ENCODE assay signal across 1 cellular context in the genomic region with DNA sequence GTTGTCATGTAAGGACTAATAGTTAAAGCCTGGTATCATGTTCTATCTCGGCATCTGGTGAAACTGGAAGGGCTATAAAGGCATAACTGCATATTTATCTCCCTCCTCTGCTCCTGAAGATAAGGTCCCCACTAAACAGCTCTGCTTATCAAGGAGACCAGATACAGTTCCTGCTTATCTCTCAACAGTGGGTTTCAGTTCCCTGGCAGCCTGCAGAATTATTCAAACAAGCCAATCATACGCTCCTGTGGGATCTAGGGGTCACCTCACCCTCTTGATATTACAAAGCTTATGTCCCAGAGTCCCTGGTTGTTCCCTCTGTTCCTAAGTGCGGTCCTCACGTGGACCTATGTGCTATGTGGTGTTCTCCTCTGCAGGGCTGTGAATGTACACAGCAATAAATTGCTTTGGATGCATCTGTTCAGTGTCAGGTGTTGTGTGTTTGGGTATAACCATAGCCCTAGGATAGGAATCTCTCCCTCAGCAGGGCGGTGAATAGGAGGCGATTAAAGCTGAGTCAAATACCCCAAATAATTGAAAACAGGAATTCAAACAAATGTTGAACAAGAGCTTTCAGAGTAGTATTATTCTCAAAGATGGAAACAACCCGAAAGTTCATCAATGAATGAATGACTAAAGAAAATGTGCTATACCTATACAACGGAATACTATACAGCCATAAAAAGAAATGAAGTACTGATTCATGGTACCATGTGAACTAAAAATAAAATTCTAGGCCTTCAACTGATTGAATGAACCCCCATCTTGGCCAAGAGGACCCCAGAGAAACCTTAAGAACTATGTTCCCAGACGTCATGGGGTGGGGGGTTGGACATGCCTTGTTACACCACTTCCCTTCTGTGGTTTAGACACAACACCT.
TF ChIP-seq lines count a peak whose summit lies in the region.

No MANE protein-coding gene starts in this region.

TF ChIP-seq in K562, 482 proteins besides CTCF, POLR2A, EP300 and RAD21 (continued from another document and continues in another):
- TF ChIP-seq, protein P1, sequence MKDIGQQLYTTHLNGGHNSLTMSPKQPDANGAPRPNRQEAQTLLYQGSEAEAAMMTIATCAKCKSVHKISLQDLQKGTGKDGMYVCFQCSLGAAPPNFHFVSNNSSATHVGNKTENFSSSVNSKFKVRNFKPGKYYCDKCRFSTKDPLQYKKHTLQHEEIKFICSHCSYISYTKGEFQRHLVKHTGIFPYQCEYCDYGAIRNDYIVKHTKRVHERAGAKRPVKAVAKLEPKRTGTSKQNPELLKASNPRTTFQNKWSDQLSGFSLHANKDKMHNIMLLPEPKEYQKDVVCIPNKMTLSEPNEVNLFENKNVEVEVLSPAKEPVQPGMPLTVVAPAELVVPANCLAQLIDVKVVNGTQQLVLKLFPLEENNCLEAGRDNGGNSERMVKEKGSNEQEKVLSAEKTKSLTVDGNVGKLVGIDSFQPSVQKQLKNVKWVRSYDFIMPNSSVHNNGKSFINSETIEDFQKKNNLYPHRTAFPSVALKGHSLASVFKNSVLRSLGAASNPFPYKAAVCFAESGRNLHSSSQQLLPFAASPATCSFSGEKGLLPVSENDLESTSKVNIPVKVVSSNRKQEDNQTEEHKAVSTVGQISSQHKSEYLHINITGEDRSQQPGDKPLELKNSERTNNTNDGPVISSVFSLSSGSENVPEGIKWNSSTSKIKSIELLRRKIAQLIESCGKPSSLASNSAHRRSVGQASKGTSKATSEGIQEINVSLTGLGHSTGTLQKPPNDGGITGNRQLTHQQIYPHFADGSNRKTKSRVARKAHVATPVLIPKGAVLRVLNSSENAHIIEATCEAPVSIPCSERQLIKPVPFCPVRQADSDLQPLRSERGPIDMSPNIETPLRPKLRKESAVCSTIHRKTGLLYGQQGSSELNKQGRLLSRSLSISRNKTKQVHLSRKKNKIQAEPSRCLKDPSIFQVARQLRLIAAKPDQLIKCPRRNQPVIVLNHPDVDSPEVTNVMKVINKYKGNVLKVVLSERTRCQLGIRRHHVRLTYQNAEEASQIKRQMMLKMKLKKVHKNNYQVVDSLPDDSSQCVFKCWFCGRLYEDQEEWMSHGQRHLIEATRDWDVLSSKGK (CRISPR knock-in tag; IDR thresholded peaks at IDR 0.05): no peak
- TF ChIP-seq, protein P2, sequence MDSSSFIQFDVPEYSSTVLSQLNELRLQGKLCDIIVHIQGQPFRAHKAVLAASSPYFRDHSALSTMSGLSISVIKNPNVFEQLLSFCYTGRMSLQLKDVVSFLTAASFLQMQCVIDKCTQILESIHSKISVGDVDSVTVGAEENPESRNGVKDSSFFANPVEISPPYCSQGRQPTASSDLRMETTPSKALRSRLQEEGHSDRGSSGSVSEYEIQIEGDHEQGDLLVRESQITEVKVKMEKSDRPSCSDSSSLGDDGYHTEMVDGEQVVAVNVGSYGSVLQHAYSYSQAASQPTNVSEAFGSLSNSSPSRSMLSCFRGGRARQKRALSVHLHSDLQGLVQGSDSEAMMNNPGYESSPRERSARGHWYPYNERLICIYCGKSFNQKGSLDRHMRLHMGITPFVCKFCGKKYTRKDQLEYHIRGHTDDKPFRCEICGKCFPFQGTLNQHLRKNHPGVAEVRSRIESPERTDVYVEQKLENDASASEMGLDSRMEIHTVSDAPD (CRISPR knock-in tag; IDR thresholded peaks at IDR 0.05): peak; percentile 79
- TF ChIP-seq HMGN3 (IDR thresholded peaks at IDR 0.05; ENCODE audit: borderline replicate concordance, extremely low read depth, insufficient read length, low read depth, low read length): peak; percentile 99
- TF ChIP-seq, protein P3, sequence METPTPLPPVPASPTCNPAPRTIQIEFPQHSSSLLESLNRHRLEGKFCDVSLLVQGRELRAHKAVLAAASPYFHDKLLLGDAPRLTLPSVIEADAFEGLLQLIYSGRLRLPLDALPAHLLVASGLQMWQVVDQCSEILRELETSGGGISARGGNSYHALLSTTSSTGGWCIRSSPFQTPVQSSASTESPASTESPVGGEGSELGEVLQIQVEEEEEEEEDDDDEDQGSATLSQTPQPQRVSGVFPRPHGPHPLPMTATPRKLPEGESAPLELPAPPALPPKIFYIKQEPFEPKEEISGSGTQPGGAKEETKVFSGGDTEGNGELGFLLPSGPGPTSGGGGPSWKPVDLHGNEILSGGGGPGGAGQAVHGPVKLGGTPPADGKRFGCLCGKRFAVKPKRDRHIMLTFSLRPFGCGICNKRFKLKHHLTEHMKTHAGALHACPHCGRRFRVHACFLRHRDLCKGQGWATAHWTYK (CRISPR knock-in tag; IDR thresholded peaks at IDR 0.05): peak; percentile 91
- TF ChIP-seq ZBTB7A (IDR thresholded peaks at IDR 0.05; ENCODE audit: borderline replicate concordance, control insufficient read depth, low read depth, low read length): no peak
- TF ChIP-seq, protein P4, sequence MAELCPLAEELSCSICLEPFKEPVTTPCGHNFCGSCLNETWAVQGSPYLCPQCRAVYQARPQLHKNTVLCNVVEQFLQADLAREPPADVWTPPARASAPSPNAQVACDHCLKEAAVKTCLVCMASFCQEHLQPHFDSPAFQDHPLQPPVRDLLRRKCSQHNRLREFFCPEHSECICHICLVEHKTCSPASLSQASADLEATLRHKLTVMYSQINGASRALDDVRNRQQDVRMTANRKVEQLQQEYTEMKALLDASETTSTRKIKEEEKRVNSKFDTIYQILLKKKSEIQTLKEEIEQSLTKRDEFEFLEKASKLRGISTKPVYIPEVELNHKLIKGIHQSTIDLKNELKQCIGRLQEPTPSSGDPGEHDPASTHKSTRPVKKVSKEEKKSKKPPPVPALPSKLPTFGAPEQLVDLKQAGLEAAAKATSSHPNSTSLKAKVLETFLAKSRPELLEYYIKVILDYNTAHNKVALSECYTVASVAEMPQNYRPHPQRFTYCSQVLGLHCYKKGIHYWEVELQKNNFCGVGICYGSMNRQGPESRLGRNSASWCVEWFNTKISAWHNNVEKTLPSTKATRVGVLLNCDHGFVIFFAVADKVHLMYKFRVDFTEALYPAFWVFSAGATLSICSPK (IDR thresholded peaks at IDR 0.05; ENCODE audit: borderline replicate concordance): no peak
- no peak for TF ChIP-seq SMARCA5 (IDR thresholded peaks at IDR 0.05)
- TF ChIP-seq COPS2 (conservative IDR thresholded peaks at IDR 0.05): no peak
- TF ChIP-seq ADNP (tag; IDR thresholded peaks at IDR 0.05): peak; percentile 79
- TF ChIP-seq, protein P5, sequence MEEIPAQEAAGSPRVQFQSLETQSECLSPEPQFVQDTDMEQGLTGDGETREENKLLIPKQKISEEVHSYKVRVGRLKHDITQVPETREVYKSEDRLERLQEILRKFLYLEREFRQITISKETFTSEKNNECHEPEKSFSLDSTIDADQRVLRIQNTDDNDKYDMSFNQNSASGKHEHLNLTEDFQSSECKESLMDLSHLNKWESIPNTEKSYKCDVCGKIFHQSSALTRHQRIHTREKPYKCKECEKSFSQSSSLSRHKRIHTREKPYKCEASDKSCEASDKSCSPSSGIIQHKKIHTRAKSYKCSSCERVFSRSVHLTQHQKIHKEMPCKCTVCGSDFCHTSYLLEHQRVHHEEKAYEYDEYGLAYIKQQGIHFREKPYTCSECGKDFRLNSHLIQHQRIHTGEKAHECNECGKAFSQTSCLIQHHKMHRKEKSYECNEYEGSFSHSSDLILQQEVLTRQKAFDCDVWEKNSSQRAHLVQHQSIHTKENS (CRISPR knock-in tag; IDR thresholded peaks at IDR 0.05): no peak
- TF ChIP-seq SLC30A9 (CRISPR knock-in tag; IDR thresholded peaks at IDR 0.05): no peak
- TF ChIP-seq ZNF76 (CRISPR knock-in tag; IDR thresholded peaks at IDR 0.05; ENCODE audit: borderline replicate concordance): peak; percentile 76; the same call in 1 of the 2 replicates
- no peak; the same call in 1 of the 2 replicates for TF ChIP-seq E2F3 (CRISPR knock-in tag; IDR thresholded peaks at IDR 0.05)
- TF ChIP-seq KLF16 (IDR thresholded peaks at IDR 0.05): peak; percentile 99
- TF ChIP-seq ZSCAN29 (IDR thresholded peaks at IDR 0.05): no peak
- 0 out of 2 replicates have a peak, but pooled peaks have one; percentile 49 for TF ChIP-seq ZNF444 (CRISPR knock-in tag; IDR thresholded peaks at IDR 0.05)
- no peak for TF ChIP-seq GTF2F1 (IDR thresholded peaks at IDR 0.05; ENCODE audit: low read depth, low read length)
- TF ChIP-seq RHOXF2B (CRISPR knock-in tag; conservative IDR thresholded peaks at IDR 0.05): peak; percentile 78; the same call in 1 of the 2 replicates
- TF ChIP-seq, protein P6, sequence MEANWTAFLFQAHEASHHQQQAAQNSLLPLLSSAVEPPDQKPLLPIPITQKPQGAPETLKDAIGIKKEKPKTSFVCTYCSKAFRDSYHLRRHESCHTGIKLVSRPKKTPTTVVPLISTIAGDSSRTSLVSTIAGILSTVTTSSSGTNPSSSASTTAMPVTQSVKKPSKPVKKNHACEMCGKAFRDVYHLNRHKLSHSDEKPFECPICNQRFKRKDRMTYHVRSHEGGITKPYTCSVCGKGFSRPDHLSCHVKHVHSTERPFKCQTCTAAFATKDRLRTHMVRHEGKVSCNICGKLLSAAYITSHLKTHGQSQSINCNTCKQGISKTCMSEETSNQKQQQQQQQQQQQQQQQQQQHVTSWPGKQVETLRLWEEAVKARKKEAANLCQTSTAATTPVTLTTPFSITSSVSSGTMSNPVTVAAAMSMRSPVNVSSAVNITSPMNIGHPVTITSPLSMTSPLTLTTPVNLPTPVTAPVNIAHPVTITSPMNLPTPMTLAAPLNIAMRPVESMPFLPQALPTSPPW (CRISPR knock-in tag; IDR thresholded peaks at IDR 0.05): peak; percentile 78
- no peak for TF ChIP-seq POU5F1 (IDR thresholded peaks at IDR 0.05; ENCODE audit: borderline replicate concordance, low read depth, low read length, partially characterized antibody)
- peak; percentile 41 to 69; a peak in 3 of 4 replicates for TF ChIP-seq MAZ (CRISPR knock-in tag; conservative IDR thresholded peaks at IDR 0.05 in 1 of 2, IDR thresholded peaks at IDR 0.05 in 1 of 2)
- TF ChIP-seq ZNF696 (CRISPR knock-in tag; conservative IDR thresholded peaks at IDR 0.05): no peak
- TF ChIP-seq ZNF140 (CRISPR knock-in tag; IDR thresholded peaks at IDR 0.05): no peak
- peak; percentile 86; the same call in 1 of the 2 replicates for TF ChIP-seq CTBP1 (IDR thresholded peaks at IDR 0.05; ENCODE audit: borderline replicate concordance)
- TF ChIP-seq, protein P7, sequence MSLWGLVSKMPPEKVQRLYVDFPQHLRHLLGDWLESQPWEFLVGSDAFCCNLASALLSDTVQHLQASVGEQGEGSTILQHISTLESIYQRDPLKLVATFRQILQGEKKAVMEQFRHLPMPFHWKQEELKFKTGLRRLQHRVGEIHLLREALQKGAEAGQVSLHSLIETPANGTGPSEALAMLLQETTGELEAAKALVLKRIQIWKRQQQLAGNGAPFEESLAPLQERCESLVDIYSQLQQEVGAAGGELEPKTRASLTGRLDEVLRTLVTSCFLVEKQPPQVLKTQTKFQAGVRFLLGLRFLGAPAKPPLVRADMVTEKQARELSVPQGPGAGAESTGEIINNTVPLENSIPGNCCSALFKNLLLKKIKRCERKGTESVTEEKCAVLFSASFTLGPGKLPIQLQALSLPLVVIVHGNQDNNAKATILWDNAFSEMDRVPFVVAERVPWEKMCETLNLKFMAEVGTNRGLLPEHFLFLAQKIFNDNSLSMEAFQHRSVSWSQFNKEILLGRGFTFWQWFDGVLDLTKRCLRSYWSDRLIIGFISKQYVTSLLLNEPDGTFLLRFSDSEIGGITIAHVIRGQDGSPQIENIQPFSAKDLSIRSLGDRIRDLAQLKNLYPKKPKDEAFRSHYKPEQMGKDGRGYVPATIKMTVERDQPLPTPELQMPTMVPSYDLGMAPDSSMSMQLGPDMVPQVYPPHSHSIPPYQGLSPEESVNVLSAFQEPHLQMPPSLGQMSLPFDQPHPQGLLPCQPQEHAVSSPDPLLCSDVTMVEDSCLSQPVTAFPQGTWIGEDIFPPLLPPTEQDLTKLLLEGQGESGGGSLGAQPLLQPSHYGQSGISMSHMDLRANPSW (CRISPR knock-in tag; IDR thresholded peaks at IDR 0.05): no peak
- TF ChIP-seq, protein P8, sequence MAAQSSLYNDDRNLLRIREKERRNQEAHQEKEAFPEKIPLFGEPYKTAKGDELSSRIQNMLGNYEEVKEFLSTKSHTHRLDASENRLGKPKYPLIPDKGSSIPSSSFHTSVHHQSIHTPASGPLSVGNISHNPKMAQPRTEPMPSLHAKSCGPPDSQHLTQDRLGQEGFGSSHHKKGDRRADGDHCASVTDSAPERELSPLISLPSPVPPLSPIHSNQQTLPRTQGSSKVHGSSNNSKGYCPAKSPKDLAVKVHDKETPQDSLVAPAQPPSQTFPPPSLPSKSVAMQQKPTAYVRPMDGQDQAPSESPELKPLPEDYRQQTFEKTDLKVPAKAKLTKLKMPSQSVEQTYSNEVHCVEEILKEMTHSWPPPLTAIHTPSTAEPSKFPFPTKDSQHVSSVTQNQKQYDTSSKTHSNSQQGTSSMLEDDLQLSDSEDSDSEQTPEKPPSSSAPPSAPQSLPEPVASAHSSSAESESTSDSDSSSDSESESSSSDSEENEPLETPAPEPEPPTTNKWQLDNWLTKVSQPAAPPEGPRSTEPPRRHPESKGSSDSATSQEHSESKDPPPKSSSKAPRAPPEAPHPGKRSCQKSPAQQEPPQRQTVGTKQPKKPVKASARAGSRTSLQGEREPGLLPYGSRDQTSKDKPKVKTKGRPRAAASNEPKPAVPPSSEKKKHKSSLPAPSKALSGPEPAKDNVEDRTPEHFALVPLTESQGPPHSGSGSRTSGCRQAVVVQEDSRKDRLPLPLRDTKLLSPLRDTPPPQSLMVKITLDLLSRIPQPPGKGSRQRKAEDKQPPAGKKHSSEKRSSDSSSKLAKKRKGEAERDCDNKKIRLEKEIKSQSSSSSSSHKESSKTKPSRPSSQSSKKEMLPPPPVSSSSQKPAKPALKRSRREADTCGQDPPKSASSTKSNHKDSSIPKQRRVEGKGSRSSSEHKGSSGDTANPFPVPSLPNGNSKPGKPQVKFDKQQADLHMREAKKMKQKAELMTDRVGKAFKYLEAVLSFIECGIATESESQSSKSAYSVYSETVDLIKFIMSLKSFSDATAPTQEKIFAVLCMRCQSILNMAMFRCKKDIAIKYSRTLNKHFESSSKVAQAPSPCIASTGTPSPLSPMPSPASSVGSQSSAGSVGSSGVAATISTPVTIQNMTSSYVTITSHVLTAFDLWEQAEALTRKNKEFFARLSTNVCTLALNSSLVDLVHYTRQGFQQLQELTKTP (IDR thresholded peaks at IDR 0.05; ENCODE audit: low read depth in 1 of 2, partially characterized antibody in 2 of 2): peak; percentile 76 to 99
- TF ChIP-seq SMAD4 (CRISPR knock-in tag; conservative IDR thresholded peaks at IDR 0.05): peak; percentile 96
- TF ChIP-seq PCBP1 (IDR thresholded peaks at IDR 0.05; ENCODE audit: low read depth, low read length, poor library complexity, severe bottlenecking): no peak
- TF ChIP-seq, protein P9, sequence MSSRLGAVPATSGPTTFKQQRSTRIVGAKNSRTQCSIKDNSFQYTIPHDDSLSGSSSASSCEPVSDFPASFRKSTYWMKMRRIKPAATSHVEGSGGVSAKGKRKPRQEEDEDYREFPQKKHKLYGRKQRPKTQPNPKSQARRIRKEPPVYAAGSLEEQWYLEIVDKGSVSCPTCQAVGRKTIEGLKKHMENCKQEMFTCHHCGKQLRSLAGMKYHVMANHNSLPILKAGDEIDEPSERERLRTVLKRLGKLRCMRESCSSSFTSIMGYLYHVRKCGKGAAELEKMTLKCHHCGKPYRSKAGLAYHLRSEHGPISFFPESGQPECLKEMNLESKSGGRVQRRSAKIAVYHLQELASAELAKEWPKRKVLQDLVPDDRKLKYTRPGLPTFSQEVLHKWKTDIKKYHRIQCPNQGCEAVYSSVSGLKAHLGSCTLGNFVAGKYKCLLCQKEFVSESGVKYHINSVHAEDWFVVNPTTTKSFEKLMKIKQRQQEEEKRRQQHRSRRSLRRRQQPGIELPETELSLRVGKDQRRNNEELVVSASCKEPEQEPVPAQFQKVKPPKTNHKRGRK (tag; IDR thresholded peaks at IDR 0.05): no peak
- TF ChIP-seq BRF1 (IDR thresholded peaks at IDR 0.05; ENCODE audit: borderline replicate concordance, extremely low read depth, insufficient read length): no peak
